Comparison of ENCODE assay signal across 8 cellular contexts in the genomic region with DNA sequence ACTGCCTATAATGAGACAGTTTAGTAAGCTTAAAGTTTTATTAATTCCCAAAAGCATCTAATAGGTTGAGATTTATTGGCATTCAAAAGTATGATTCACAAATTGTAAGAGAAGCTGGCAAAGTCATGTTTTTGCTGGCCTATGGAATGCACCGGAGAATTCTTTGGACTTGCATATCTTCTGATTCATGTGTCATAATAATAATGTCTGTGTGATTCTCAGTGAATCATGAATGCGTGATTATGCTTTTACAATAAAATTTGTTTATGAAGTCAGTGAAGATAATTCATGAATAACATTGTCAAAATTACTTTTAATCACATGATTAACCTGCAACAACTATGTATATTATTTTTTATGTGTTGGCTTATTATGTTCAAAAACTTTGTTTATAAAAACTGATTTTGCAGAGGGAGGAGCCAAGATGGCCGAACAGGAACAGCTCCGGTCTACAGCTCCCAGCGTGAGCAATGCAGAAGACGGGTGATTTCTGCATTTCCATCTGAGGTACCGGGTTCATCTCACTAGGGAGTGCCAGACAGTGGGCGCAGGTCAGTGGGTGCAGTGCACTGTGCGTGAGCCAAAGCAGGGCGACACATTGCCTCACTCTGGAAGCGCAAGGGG.
DNase-seq lines count a peak whose midpoint lies in the region; ATAC-seq, FAIRE-seq and TF ChIP-seq lines count a peak whose summit lies in the region.
"Not testable (repeated sequence)": the region's sequence is repeated elsewhere in the genome, so short reads cannot be mapped to it uniquely, and the experiment has no call there.

No MANE protein-coding gene starts in this region.

- not testable (repeated sequence) for H3K9ac ChIP-seq in GM23248

- not testable (repeated sequence) for H3K36me3 ChIP-seq in GM23248 (ENCODE audit: low read depth); bronchial epithelial cell (ENCODE audit: control insufficient read depth, insufficient read depth, low read length)

- FAIRE-seq in bronchial epithelial cell (lab: Jason Lieb, UNC) = not testable (repeated sequence)

- peak; percentile 77 for ATAC-seq in SK-N-SH treated with all-trans-retinoic acid at 6 μM for 48 hours

- 68 to 72% methylated on average over 10 to 11 of the region's 11 CpGs for WGBS in GM23248 (ENCODE audit: low coverage in 1 of 2, low lambda C conversion rate in 2 of 2, missing lambda C conversion rate in 2 of 2), 2 experiments

- TF ChIP-seq CTCF in AG10803 (conservative IDR thresholded peaks at IDR 0.05; ENCODE audit: low read length); bronchial epithelial cell (IDR thresholded peaks at IDR 0.05; ENCODE audit: insufficient read depth, low read length, severe bottlenecking); fibroblast of mammary gland (conservative IDR thresholded peaks at IDR 0.05; ENCODE audit: control insufficient read depth, insufficient read depth, low read depth, low read length): not testable (repeated sequence)

- in situ Hi-C loops in GM23248 (cut with MboI) = not testable (repeated sequence)

- not testable (repeated sequence) for H3K9me3 ChIP-seq in GM23248 (ENCODE audit: low read depth)

- H4K20me1 ChIP-seq in GM23248 (ENCODE audit: insufficient read depth) = not testable (repeated sequence)

- DNase-seq in AG10803 (ENCODE audit: low read depth) (peak; percentile 73), GM23248 (peak; percentile 88), M059J (ENCODE audit: low read depth) (peak; percentile 78), bronchial epithelial cell (ENCODE audit: low read depth) (peak; percentile 90), fibroblast of mammary gland (ENCODE audit: low read depth) (peak; percentile 49), kidney tubule cell (ENCODE audit: low spot score) (peak; percentile 9), stromal cell of bone marrow (ENCODE audit: low read depth) (peak; percentile 90)

- H3K9me2 ChIP-seq in GM23248 (ENCODE audit: insufficient read depth) = not testable (repeated sequence)

- H3K27ac ChIP-seq in GM23248 = not testable (repeated sequence)

- not testable (repeated sequence) for H3K4me2 ChIP-seq in GM23248 (ENCODE audit: unreplicated experiment)

- H3F3A ChIP-seq in GM23248 (ENCODE audit: insufficient read depth) = not testable (repeated sequence)

- not testable (repeated sequence) for H3K79me2 ChIP-seq in GM23248 (ENCODE audit: insufficient read depth)

- not testable (repeated sequence) for H2AFZ ChIP-seq in GM23248

- H3K4me1 ChIP-seq in GM23248 (ENCODE audit: insufficient read depth) = not testable (repeated sequence)

- H3K27me3 ChIP-seq in GM23248 (replicated peaks; ENCODE audit: insufficient read depth) = peaks cover 16% of the 10 kb centered on the region; the same call in 1 of the 2 replicates
- H3K27me3 ChIP-seq in bronchial epithelial cell (ENCODE audit: control insufficient read depth, insufficient read depth, low read length) = not testable (repeated sequence)

- H3K4me3 ChIP-seq in AG10803 (ENCODE audit: low read length); GM23248; bronchial epithelial cell (ENCODE audit: low read depth, low read length); fibroblast of mammary gland (ENCODE audit: control insufficient read depth, low read depth, low read length): not testable (repeated sequence)

Comparison
In these comparisons a context has a peak if more than half of its experiments do, and no peak if none do; other contexts are left out.
1. DNase-seq: peak in every context shown above with its lines; median percentile 90 in bronchial epithelial cell; 90 in stromal cell of bone marrow; 88 in GM23248; 78 in M059J; 73 in AG10803; 49 in fibroblast of mammary gland; 9 in kidney tubule cell.